In genomic region chr7:145350334-145350733, GRCh38 we compare ENCODE assay signal across 28 cellular contexts.
"Had no signal": no experiment of that assay in that cellular context is flagged by ENCODE, and none has a peak within 500 bp of the region (broad histone marks: within the 10 kb centered on the region; RNA-seq: fewer than 3 reads in every experiment).

No MANE protein-coding gene starts in this region.

- H2AFZ ChIP-seq: neural progenitor cell, parathyroid adenoma had no signal

- H3K36me3 ChIP-seq: neural progenitor cell, ovary, spleen, suprapubic skin, tibial artery, transverse colon, upper lobe of right lung, uterus had no signal

- H3K4me2 ChIP-seq: neural progenitor cell, smooth muscle cell had no signal

- H3K79me2 ChIP-seq: parathyroid adenoma had no signal

- H3K27me3 ChIP-seq: neural progenitor cell, ovary, spleen, suprapubic skin, testis, tibial artery, transverse colon, upper lobe of right lung, uterus had no signal

- H3K4me1 ChIP-seq: neural progenitor cell, parathyroid adenoma, psoas muscle, spleen, suprapubic skin, testis, tibial artery, transverse colon, upper lobe of right lung, uterus had no signal

- ATAC-seq: natural killer cell; psoas muscle; right cardiac atrium; sciatic nerve; stimulated activated memory B cell treated with anti-CD40 and anti-IgM and Interleukin-4, amounts not matched to agents 10 μg/mL and 1 μg/mL and 100 μg/mL, for 72 hours; stimulated activated naive CD8-positive, alpha-beta T cell treated with anti-CD3 and anti-CD28 coated beads, Interleukin-15, amount 100 ng/mL, for 72 hours; stimulated activated naive CD8-positive, alpha-beta T cell treated with anti-CD3 and anti-CD28 coated beads, Interleukin-15, Interleukin-2, amounts not matched to agents 100 U/mL and 50 U/mL, for 24 hours; upper lobe of right lung had no signal

- H3K27ac ChIP-seq: neural progenitor cell, ovary, parathyroid adenoma, psoas muscle, skin epidermis, spleen, suprapubic skin, testis, tibial artery, transverse colon, upper lobe of right lung, uterus had no signal

- H3K9me3 ChIP-seq: ovary, suprapubic skin, testis, upper lobe of right lung, uterus had no signal

- H3K4me3 ChIP-seq: neural progenitor cell, ovary, psoas muscle, skin epidermis, smooth muscle cell, spleen, suprapubic skin, testis, tibial artery, transverse colon, upper lobe of right lung, uterus had no signal

- H3K9ac ChIP-seq: neural progenitor cell, parathyroid adenoma had no signal

- DNase-seq: natural killer cell; occipital lobe; ovary; posterior cingulate gyrus; psoas muscle; right cardiac atrium; spleen; stimulated activated CD4-positive, alpha-beta T cell treated with anti-CD3 and anti-CD28 coated beads, Interleukin-12 subunit alpha, Interleukin-12 subunit beta, amount 100 ng/mL, for 4 hours; stimulated activated CD4-positive, alpha-beta T cell treated with anti-CD3 and anti-CD28 coated beads, Interleukin-1b, Interleukin-23, amount 100 ng/mL, for 48 hours; stimulated activated CD4-positive, alpha-beta T cell treated with anti-CD3 and anti-CD28 coated beads, Interleukin-4, amount 100 ng/mL, for 1 hour; stimulated activated CD4-positive, alpha-beta T cell treated with anti-CD3 and anti-CD28 coated beads, Interleukin-4, amount 100 ng/mL, for 4 hours; stimulated activated CD8-positive, alpha-beta memory T cell treated with anti-CD3 and anti-CD28 coated beads, Interleukin-4, amount 100 ng/mL, for 48 hours; stimulated activated naive CD4-positive, alpha-beta T cell; stimulated activated naive CD8-positive, alpha-beta T cell treated with anti-CD3 and anti-CD28 coated beads, Interleukin-15, amount 100 ng/mL, for 72 hours; stimulated activated naive CD8-positive, alpha-beta T cell treated with anti-CD3 and anti-CD28 coated beads, Interleukin-15, Interleukin-2, amounts not matched to agents 100 U/mL and 50 U/mL, for 24 hours; substantia nigra; testis; tibial artery; transverse colon; upper lobe of right lung; uterus had no signal
